ENCODE assay signal across 29 cellular contexts in genomic region chr11:68979931-68980775, GRCh38. TPM values are rescaled to one million over a fixed set of nuclear protein-coding genes. Genes with fewer than 3 reads are reported as not detected.
DNase-seq lines count a peak whose midpoint lies in the region; ATAC-seq and TF ChIP-seq lines count a peak whose summit lies in the region.
"Had no signal": no experiment of that assay in that cellular context is flagged by ENCODE, and none has a peak within 500 bp of the region (broad histone marks: within the 10 kb centered on the region; RNA-seq: fewer than 3 reads in every experiment).

No MANE protein-coding gene starts in this region.

- H4K20me1 ChIP-seq in osteoblast (ENCODE audit: insufficient read depth, low read length): no peaks in the 10 kb centered on the region

- H3K4me1 ChIP-seq in HEK293 (ENCODE audit: control insufficient read depth, insufficient read depth, low read length) (no peaks in the 10 kb centered on the region), osteoblast (ENCODE audit: insufficient read depth, low read length) (no peaks in the 10 kb centered on the region)
- H3K4me1 ChIP-seq: breast epithelium, colonic mucosa had no signal

- H3K27ac ChIP-seq in HEK293 (ENCODE audit: extremely low read depth, low read depth, low read length): no peak overlapping the region
- H3K27ac ChIP-seq in osteoblast (ENCODE audit: low read depth, low read length): no peak overlapping the region
- H3K27ac ChIP-seq: breast epithelium, colonic mucosa, esophagus squamous epithelium, KMS-11 had no signal

- no peaks in the 10 kb centered on the region for H3K4me1 Mint-ChIP-seq in CD14-positive monocyte
- H3K4me1 Mint-ChIP-seq in activated CD8-positive, alpha-beta T cell treated with anti-CD3 and anti-CD28 coated beads for 36 hours (ENCODE audit: low read depth): no peaks in the 10 kb centered on the region
- H3K4me1 Mint-ChIP-seq in activated naive CD4-positive, alpha-beta T cell treated with anti-CD3 and anti-CD28 coated beads for 36 hours (ENCODE audit: low read depth): no peaks in the 10 kb centered on the region
- H3K4me1 Mint-ChIP-seq: immature natural killer cell had no signal

- H3K36me3 Mint-ChIP-seq in CD14-positive monocyte: no peaks in the 10 kb centered on the region
- no peaks in the 10 kb centered on the region for H3K36me3 Mint-ChIP-seq in activated CD8-positive, alpha-beta T cell treated with anti-CD3 and anti-CD28 coated beads for 36 hours (ENCODE audit: low read depth)
- no peaks in the 10 kb centered on the region for H3K36me3 Mint-ChIP-seq in activated naive CD4-positive, alpha-beta T cell treated with anti-CD3 and anti-CD28 coated beads for 36 hours (ENCODE audit: low read depth)

- no peak overlapping the region for H3K4me2 ChIP-seq in osteoblast (ENCODE audit: insufficient read depth, low read length)
- H3K4me2 ChIP-seq: KMS-11 had no signal

- no peak for TF ChIP-seq CTCF in CD14-positive monocyte (IDR thresholded peaks at IDR 0.05)
- TF ChIP-seq CTCF in HEK293 (tag by site-specific recombination; IDR thresholded peaks at IDR 0.05): no peak
- TF ChIP-seq CTCF in osteoblast (IDR thresholded peaks at IDR 0.05; ENCODE audit: extremely low read depth, low read depth, low read length): no peak
- TF ChIP-seq CTCF in activated CD8-positive, alpha-beta T cell treated with anti-CD3 and anti-CD28 coated beads for 36 hours (IDR thresholded peaks at IDR 0.05): no peak

- ATAC-seq in activated CD8-positive, alpha-beta T cell treated with anti-CD3 and anti-CD28 coated beads for 36 hours: no peak
- ATAC-seq in GM21528 (IDR thresholded peaks at IDR 0.05; ENCODE audit: low FRiP score, unreplicated experiment): no peak
- ATAC-seq: effector memory CD8-positive, alpha-beta T cell had no signal

- peaks cover 0 to 8% (median 2%) of the 10 kb centered on the region in 7 donors for H3K9me3 Mint-ChIP-seq in CD14-positive monocyte
- H3K9me3 Mint-ChIP-seq in activated CD8-positive, alpha-beta T cell treated with anti-CD3 and anti-CD28 coated beads for 36 hours: no peaks in the 10 kb centered on the region
- peaks cover 5% of the 10 kb centered on the region for H3K9me3 Mint-ChIP-seq in activated naive CD4-positive, alpha-beta T cell treated with anti-CD3 and anti-CD28 coated beads for 36 hours

- CTCF ChIA-PET in HEK293 (lab: Yijun Ruan, JAX): interaction anchor here (0.7 to 1.4 kb wide), 2 partner anchors 24 to 54 kb away, joined by 3 read pairs; no protein-coding TSS in a partner anchor
- CTCF ChIA-PET in activated CD8-positive, alpha-beta T cell treated with anti-CD3 and anti-CD28 coated beads for 36 hours (lab: Charles Lee): no interaction called here
- CTCF ChIA-PET in activated naive CD4-positive, alpha-beta T cell treated with anti-CD3 and anti-CD28 coated beads for 36 hours (lab: Charles Lee): interaction anchor here (0.6 kb wide), 1 partner anchor 668 kb away, joined by 3 read pairs; no protein-coding TSS in a partner anchor

- peaks cover 19 to 32% (median 32%) of the 10 kb centered on the region in 3 donors for H3K27me3 Mint-ChIP-seq in CD14-positive monocyte (ENCODE audit: low read depth in 3 of 3)
- H3K27me3 Mint-ChIP-seq in activated CD8-positive, alpha-beta T cell treated with anti-CD3 and anti-CD28 coated beads for 36 hours: peaks cover 4% of the 10 kb centered on the region
- no peaks in the 10 kb centered on the region for H3K27me3 Mint-ChIP-seq in activated naive CD4-positive, alpha-beta T cell treated with anti-CD3 and anti-CD28 coated beads for 36 hours (ENCODE audit: low read depth)

- peak; percentile 32 for DNase-seq in CD14-positive monocyte (ENCODE audit: low spot score)
- DNase-seq in iPS-NIHi7 (ENCODE audit: extremely low spot score): peak; percentile 13
- DNase-seq in osteoblast (ENCODE audit: insufficient read length, low spot score, missing footprints): peak; percentile 62
- DNase-seq in activated CD8-positive, alpha-beta T cell treated with anti-CD3 and anti-CD28 coated beads for 36 hours: no peak
- no peak for DNase-seq in activated naive CD4-positive, alpha-beta T cell treated with anti-CD3 and anti-CD28 coated beads for 36 hours
- no peak for DNase-seq in HuH-7.5 (ENCODE audit: low spot score)
- DNase-seq: activated naive CD4-positive, alpha-beta T cell; amygdala; colonic mucosa; effector memory CD8-positive, alpha-beta T cell; esophagus squamous epithelium; immature natural killer cell; left ventricle myocardium superior; NCI-H146; NCI-H526 treated with DMSO at 0.1 percent for 48 hours; nephron progenitor cell; stimulated activated CD8-positive, alpha-beta memory T cell treated with anti-CD3 and anti-CD28 coated beads, Interleukin-4, amount 100 ng/mL, for 48 hours; T-helper 9 cell; trophoblast cell had no signal

- intact Hi-C loops in CD14-positive monocyte (cut with micrococcal nuclease): no loop called here
- intact Hi-C loops in activated CD8-positive, alpha-beta T cell treated with anti-CD3 and anti-CD28 coated beads for 36 hours (cut with micrococcal nuclease): no loop called here
- intact Hi-C loops in activated naive CD4-positive, alpha-beta T cell treated with anti-CD3 and anti-CD28 coated beads for 36 hours (cut with micrococcal nuclease): no loop called here

- H3K79me2 ChIP-seq in osteoblast (ENCODE audit: insufficient read depth, low read length): no peaks in the 10 kb centered on the region

- peaks cover 26% of the 10 kb centered on the region for H3K27me3 ChIP-seq in osteoblast (ENCODE audit: insufficient read depth, low read length)
- H3K27me3 ChIP-seq: breast epithelium, colonic mucosa had no signal

- POLR2A ChIA-PET in HEK293 (lab: Yijun Ruan, JAX): no interaction called here
- POLR2A ChIA-PET in activated CD8-positive, alpha-beta T cell treated with anti-CD3 and anti-CD28 coated beads for 36 hours (lab: Charles Lee): no interaction called here

- no peak overlapping the region for H3K27ac Mint-ChIP-seq in CD14-positive monocyte
- H3K27ac Mint-ChIP-seq in activated CD8-positive, alpha-beta T cell treated with anti-CD3 and anti-CD28 coated beads for 36 hours: no peak overlapping the region
- no peak overlapping the region for H3K27ac Mint-ChIP-seq in activated naive CD4-positive, alpha-beta T cell treated with anti-CD3 and anti-CD28 coated beads for 36 hours
- H3K27ac Mint-ChIP-seq: CD4-positive, alpha-beta T cell; effector memory CD8-positive, alpha-beta T cell; immature natural killer cell; nephron progenitor cell; progenitor cell of endocrine pancreas had no signal

- no peak overlapping the region for H2AFZ ChIP-seq in osteoblast (ENCODE audit: low read length)

- H3K36me3 ChIP-seq in HEK293 (ENCODE audit: control insufficient read depth in 2 of 2, insufficient read depth in 1 of 2, low read length in 2 of 2) (no peaks in the 10 kb centered on the region), osteoblast (ENCODE audit: insufficient read depth, low read length) (no peaks in the 10 kb centered on the region)
- H3K36me3 ChIP-seq: breast epithelium, colonic mucosa, esophagus squamous epithelium had no signal

- H3K9me3 ChIP-seq in HEK293 (ENCODE audit: control insufficient read depth, insufficient read depth, low read depth, low read length): no peaks in the 10 kb centered on the region
- H3K9me3 ChIP-seq in osteoblast (ENCODE audit: low read depth, low read length): no peaks in the 10 kb centered on the region
- H3K9me3 ChIP-seq: colonic mucosa, esophagus squamous epithelium had no signal

- H3K4me3 ChIP-seq in HEK293 (ENCODE audit: low read depth, low read length) (no peak overlapping the region), osteoblast (ENCODE audit: insufficient read depth, low read length) (no peak overlapping the region)
- H3K4me3 ChIP-seq: breast epithelium, colonic mucosa, esophagus squamous epithelium had no signal

- H3K4me3 Mint-ChIP-seq in CD14-positive monocyte: no peak overlapping the region
- no peak overlapping the region for H3K4me3 Mint-ChIP-seq in activated CD8-positive, alpha-beta T cell treated with anti-CD3 and anti-CD28 coated beads for 36 hours
- no peak overlapping the region for H3K4me3 Mint-ChIP-seq in activated naive CD4-positive, alpha-beta T cell treated with anti-CD3 and anti-CD28 coated beads for 36 hours
- H3K4me3 Mint-ChIP-seq: CD4-positive, alpha-beta T cell; effector memory CD8-positive, alpha-beta T cell; immature natural killer cell; nephron progenitor cell had no signal

TF ChIP-seq in HEK293, 187 proteins besides CTCF, POLR2A, EP300 and RAD21:
- TF ChIP-seq ZNF585B (tag by site-specific recombination; IDR thresholded peaks at IDR 0.05) (no peak), ZNF114 (tag by site-specific recombination; IDR thresholded peaks at IDR 0.05) (no peak), ZFHX2 (tag by site-specific recombination; conservative IDR thresholded peaks at IDR 0.05) (peak; percentile 24; the same call in 1 of the 2 replicates), EGR2 (tag by site-specific recombination; IDR thresholded peaks at IDR 0.05; ENCODE audit: low read depth) (peak; percentile 44; the same call in 1 of the 2 replicates), KLF7 (tag by site-specific recombination; IDR thresholded peaks at IDR 0.05; ENCODE audit: borderline replicate concordance) (no peak), ZNF707 (tag by site-specific recombination; IDR thresholded peaks at IDR 0.05) (no peak)

RNA-seq across cellular contexts. Expression of gene MRGPRD, which starts 0.6 kb away (rescaled TPM):
- not detected for polyA plus RNA-seq in CD14-positive monocyte
- not detected in 2 replicates for total RNA-seq in osteoblast
- total RNA-seq in activated CD8-positive, alpha-beta T cell treated with anti-CD3 and anti-CD28 coated beads for 36 hours: not detected
- not detected for total RNA-seq in activated naive CD4-positive, alpha-beta T cell treated with anti-CD3 and anti-CD28 coated beads for 36 hours
- total RNA-seq: breast epithelium; CD4-positive, alpha-beta T cell; colonic mucosa; esophagus squamous epithelium; frontal cortex; HT-29; left ventricle myocardium superior; mononuclear cell; OCI-LY7; progenitor cell of endocrine pancreas had no signal
- polyA plus RNA-seq: immature natural killer cell had no signal

RNA-seq across cellular contexts. Expression of gene MRGPRF, which starts 32.9 kb away (rescaled TPM):
- polyA plus RNA-seq in CD14-positive monocyte: under 1 TPM in 1 of 2 donors, not detected in 1; 0.22 TPM
- 39.4 and 41.5 TPM in 2 replicates for total RNA-seq in osteoblast
- total RNA-seq in activated CD8-positive, alpha-beta T cell treated with anti-CD3 and anti-CD28 coated beads for 36 hours: not detected
- total RNA-seq in activated naive CD4-positive, alpha-beta T cell treated with anti-CD3 and anti-CD28 coated beads for 36 hours: not detected
- total RNA-seq: CD4-positive, alpha-beta T cell; OCI-LY7 had no signal
- polyA plus RNA-seq: immature natural killer cell had no signal

Comparison
In these comparisons a context has a peak if more than half of its experiments do, and no peak if none do; other contexts are left out.
1. DNase-seq: peak in CD14-positive monocyte (single experiment), iPS-NIHi7 (single experiment) and osteoblast (single experiment); none in activated CD8-positive, alpha-beta T cell treated with anti-CD3 and anti-CD28 coated beads for 36 hours (single experiment), activated naive CD4-positive, alpha-beta T cell treated with anti-CD3 and anti-CD28 coated beads for 36 hours (single experiment) and HuH-7.5 (single experiment).
2. RNA of gene MRGPRF, which starts 32.9 kb away (total RNA-seq): 39.4 to 41.5 TPM in osteoblast; not detected in activated CD8-positive, alpha-beta T cell treated with anti-CD3 and anti-CD28 coated beads for 36 hours and not detected in activated naive CD4-positive, alpha-beta T cell treated with anti-CD3 and anti-CD28 coated beads for 36 hours; every median in the first group is over 10 times any median in the second.